In the genomic region with DNA sequence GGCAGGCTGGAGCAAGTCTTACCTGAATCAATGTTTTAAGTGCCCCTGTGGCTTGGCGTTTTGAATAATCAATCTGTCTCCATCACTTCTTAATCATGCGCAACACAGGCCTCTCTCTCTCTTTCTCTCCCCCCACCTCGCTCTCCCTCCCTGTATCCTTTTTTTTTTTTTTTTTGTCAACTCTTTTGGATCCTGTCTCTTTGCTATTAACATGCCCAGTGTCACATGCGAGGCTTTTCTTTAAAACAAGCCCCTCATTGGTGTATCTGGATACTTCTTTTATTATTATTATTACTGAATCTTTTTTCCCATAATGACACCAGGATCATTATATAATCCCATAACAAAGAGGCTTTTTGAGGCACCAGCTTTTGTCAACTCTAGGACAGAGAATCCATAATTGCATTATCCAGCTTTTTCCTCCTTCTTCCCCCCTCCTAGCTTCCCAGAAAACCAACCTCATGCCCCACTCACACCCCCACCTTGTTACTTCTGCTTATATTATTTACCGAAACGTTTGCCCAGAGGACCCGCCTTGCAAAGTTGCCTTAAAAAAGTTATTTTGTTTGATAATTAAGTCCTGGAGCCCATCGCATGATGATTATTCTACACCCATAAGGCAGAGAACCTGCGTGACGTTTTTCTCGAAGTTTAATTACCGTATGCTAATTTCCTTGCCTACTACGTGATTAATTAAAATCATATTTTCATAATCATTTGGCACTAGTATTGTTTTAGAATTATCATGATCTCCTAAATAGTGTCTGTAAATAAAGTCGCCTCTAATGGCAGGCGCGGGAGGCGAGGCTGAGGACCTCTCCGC, we compare ENCODE assay signal across 17 cellular contexts.
DNase-seq lines count a peak whose midpoint lies in the region; ATAC-seq and TF ChIP-seq lines count a peak whose summit lies in the region.
"Had no signal": no experiment of that assay in that cellular context is flagged by ENCODE, and none has a peak within 500 bp of the region (broad histone marks: within the 10 kb centered on the region; RNA-seq: fewer than 3 reads in every experiment).

No MANE protein-coding gene starts in this region.

- DNase-seq in activated CD4-positive, alpha-beta T cell treated with anti-CD3 and anti-CD28 coated beads, Interleukin-2, amount 10 ng/mL, durations not matched to agents 7 days and 5 days: no peak
- no peak for DNase-seq in activated CD4-positive, alpha-beta T cell treated with anti-CD3 and anti-CD28 coated beads for 4 hours
- DNase-seq in foreskin fibroblast: no peak
- no peak for DNase-seq in smooth muscle cell (lab: John Stamatoyannopoulos, UW; ENCODE audit: unreplicated experiment)
- no peak for DNase-seq in gastrocnemius medialis
- DNase-seq in Caco-2: no peak
- DNase-seq in GM19240 (ENCODE audit: insufficient read length, low spot score): no peak
- DNase-seq: activated T-cell treated with anti-CD3 and anti-CD28 coated beads, Interleukin-2, amount 50 U/mL, for 24 hours; brain microvascular endothelial cell; effector memory CD4-positive, alpha-beta T cell; MG63; small intestine had no signal

- H3K9ac ChIP-seq in smooth muscle cell (ENCODE audit: low read depth): no peak overlapping the region

- no peak for ATAC-seq in gastrocnemius medialis
- ATAC-seq: gastroesophageal sphincter, left lobe of liver had no signal

- H3K4me3 Mint-ChIP-seq in activated CD4-positive, alpha-beta T cell treated with anti-CD3 and anti-CD28 coated beads, Interleukin-2, amount 10 ng/mL, durations not matched to agents 7 days and 5 days: no peak overlapping the region
- H3K4me3 Mint-ChIP-seq in IgD-negative memory B cell (peak overlapping the region in 3 of 4 donors; percentile 4 to 84 (median 82)), Caco-2 (ENCODE audit: unreplicated experiment) (no peak overlapping the region)

- H3F3A ChIP-seq in smooth muscle cell (ENCODE audit: low read depth): no peaks in the 10 kb centered on the region

- no peaks in the 10 kb centered on the region for H4K20me1 ChIP-seq in smooth muscle cell (ENCODE audit: low read depth)

- TF ChIP-seq CTCF in foreskin fibroblast (IDR thresholded peaks at IDR 0.05; ENCODE audit: low read depth, low read length) (no peak), smooth muscle cell (IDR thresholded peaks at IDR 0.05; ENCODE audit: borderline replicate concordance, insufficient read depth, poor library complexity, severe bottlenecking) (no peak), gastrocnemius medialis (IDR thresholded peaks at IDR 0.05 in 4 of 5, conservative IDR thresholded peaks at IDR 0.05 in 1 of 5) (no peak), Caco-2 (IDR thresholded peaks at IDR 0.05; ENCODE audit: insufficient read depth in 1 of 2, low read depth in 1 of 2, low read length in 1 of 2, severe bottlenecking in 1 of 2, unreplicated experiment in 1 of 2) (no peak)

- no peak for TF ChIP-seq POLR2A in gastrocnemius medialis (IDR thresholded peaks at IDR 0.05)

- H3K36me3 ChIP-seq in smooth muscle cell (ENCODE audit: low read depth) (no peaks in the 10 kb centered on the region), gastrocnemius medialis (no peaks in the 10 kb centered on the region), Caco-2 (ENCODE audit: control insufficient read depth, insufficient read depth, low read length) (no peaks in the 10 kb centered on the region)
- H3K36me3 ChIP-seq: brain microvascular endothelial cell, gastroesophageal sphincter, MG63, neutrophil, suprapubic skin had no signal

- peaks cover 5% of the 10 kb centered on the region for H3K36me3 Mint-ChIP-seq in activated CD4-positive, alpha-beta T cell treated with anti-CD3 and anti-CD28 coated beads, Interleukin-2, amount 10 ng/mL, durations not matched to agents 7 days and 5 days (ENCODE audit: low read depth)
- H3K36me3 Mint-ChIP-seq in IgD-negative memory B cell: peaks cover 5% of the 10 kb centered on the region
- H3K36me3 Mint-ChIP-seq in Caco-2 (ENCODE audit: insufficient read depth, unreplicated experiment): no peaks in the 10 kb centered on the region

- peaks cover 32% of the 10 kb centered on the region for H3K4me1 ChIP-seq in smooth muscle cell (ENCODE audit: low read depth)
- H3K4me1 ChIP-seq in gastrocnemius medialis: peaks cover 5 to 20% of the 10 kb centered on the region in 2 donors
- H3K4me1 ChIP-seq in Caco-2: peaks cover 5% of the 10 kb centered on the region; the same call in 1 of the 2 replicates

- H3K4me2 ChIP-seq in smooth muscle cell: peak overlapping the region; percentile 89

- H3K27ac Mint-ChIP-seq in activated CD4-positive, alpha-beta T cell treated with anti-CD3 and anti-CD28 coated beads, Interleukin-2, amount 10 ng/mL, durations not matched to agents 7 days and 5 days: peak overlapping the region; percentile 19
- H3K27ac Mint-ChIP-seq in IgD-negative memory B cell (no peak overlapping the region), Caco-2 (ENCODE audit: unreplicated experiment) (no peak overlapping the region)
- H3K27ac Mint-ChIP-seq: activated T-cell treated with anti-CD3 and anti-CD28 coated beads, Interleukin-2, amount 50 U/mL, for 24 hours had no signal

- CTCF ChIA-PET in activated CD4-positive, alpha-beta T cell treated with anti-CD3 and anti-CD28 coated beads, Interleukin-2, amount 10 ng/mL, durations not matched to agents 7 days and 5 days (lab: Charles Lee): interaction anchor here (0.5 kb wide), 1 partner anchor 246 kb away, joined by 3 read pairs; no protein-coding TSS in a partner anchor
- CTCF ChIA-PET in Caco-2 (lab: Charles Lee): interaction anchor here (0.5 kb wide), 1 partner anchor 269 kb away, joined by 3 read pairs; no protein-coding TSS in a partner anchor

- no peak overlapping the region for H3K27ac ChIP-seq in smooth muscle cell (ENCODE audit: low read depth)
- H3K27ac ChIP-seq in gastrocnemius medialis: no peak overlapping the region
- H3K27ac ChIP-seq: brain microvascular endothelial cell, neutrophil, suprapubic skin had no signal

- BruUV-seq in Caco-2 (replicated peaks; lab: Mats Ljungman, UMichigan): no TSS peak

- no peaks in the 10 kb centered on the region for H3K9me3 Mint-ChIP-seq in activated CD4-positive, alpha-beta T cell treated with anti-CD3 and anti-CD28 coated beads, Interleukin-2, amount 10 ng/mL, durations not matched to agents 7 days and 5 days
- H3K9me3 Mint-ChIP-seq in IgD-negative memory B cell (peaks cover 0 to 8% (median 0%) of the 10 kb centered on the region in 3 donors), Caco-2 (ENCODE audit: unreplicated experiment) (no peaks in the 10 kb centered on the region)
- H3K9me3 Mint-ChIP-seq: activated T-cell treated with anti-CD3 and anti-CD28 coated beads, Interleukin-2, amount 50 U/mL, for 24 hours had no signal

- H3K9me3 ChIP-seq in smooth muscle cell (replicated peaks; ENCODE audit: low read depth) (no peaks in the 10 kb centered on the region), gastrocnemius medialis (no peaks in the 10 kb centered on the region), Caco-2 (no peaks in the 10 kb centered on the region)
- H3K9me3 ChIP-seq: gastroesophageal sphincter, MG63, neutrophil, suprapubic skin had no signal

- intact Hi-C loops in gastrocnemius medialis (cut with DNase I; ENCODE audit: low total_unique reads): loop anchor here (5.0 kb wide), 1 partner anchor 428 kb away; no protein-coding TSS in a partner anchor
- intact Hi-C loops in Caco-2 (cut with micrococcal nuclease; ENCODE audit: unreplicated experiment): no loop called here

- WGBS in smooth muscle cell (ENCODE audit: low lambda C conversion rate): 13% methylated on average over 18 of the region's 18 CpGs

- H3K27me3 Mint-ChIP-seq in activated CD4-positive, alpha-beta T cell treated with anti-CD3 and anti-CD28 coated beads, Interleukin-2, amount 10 ng/mL, durations not matched to agents 7 days and 5 days: peaks cover 64% of the 10 kb centered on the region
- peaks cover 53% of the 10 kb centered on the region for H3K27me3 Mint-ChIP-seq in IgD-negative memory B cell
- H3K27me3 Mint-ChIP-seq in Caco-2 (ENCODE audit: insufficient read depth, unreplicated experiment): peaks cover 32% of the 10 kb centered on the region

- H3K4me1 Mint-ChIP-seq in activated CD4-positive, alpha-beta T cell treated with anti-CD3 and anti-CD28 coated beads, Interleukin-2, amount 10 ng/mL, durations not matched to agents 7 days and 5 days: peaks cover 25% of the 10 kb centered on the region
- H3K4me1 Mint-ChIP-seq in IgD-negative memory B cell (peaks cover 11 to 22% (median 18%) of the 10 kb centered on the region in 3 donors), Caco-2 (ENCODE audit: low read depth, unreplicated experiment) (peaks cover 11% of the 10 kb centered on the region)

- POLR2A ChIA-PET in activated CD4-positive, alpha-beta T cell treated with anti-CD3 and anti-CD28 coated beads, Interleukin-2, amount 10 ng/mL, durations not matched to agents 7 days and 5 days (lab: Charles Lee): no interaction called here
- POLR2A ChIA-PET in Caco-2 (lab: Charles Lee): no interaction called here

- in situ Hi-C loops in gastrocnemius medialis (cut with MboI; ENCODE audit: low sequenced_read_pairs in 4 of 4): no loop called here

- H3K4me3 ChIP-seq in foreskin fibroblast (ENCODE audit: low read depth in 1 of 2, low read length in 2 of 2) (peak overlapping the region; percentile 61 to 68), smooth muscle cell (peak overlapping the region; percentile 56), gastrocnemius medialis (no peak overlapping the region), Caco-2 (ENCODE audit: low read depth, low read length) (no peak overlapping the region)
- H3K4me3 ChIP-seq: MG63 had no signal

- no peaks in the 10 kb centered on the region for H3K79me2 ChIP-seq in smooth muscle cell (ENCODE audit: low read depth)

- H3K27me3 ChIP-seq in smooth muscle cell (ENCODE audit: low read depth) (peaks cover 85% of the 10 kb centered on the region), gastrocnemius medialis (peaks cover 49 to 63% (median 59%) of the 10 kb centered on the region in 3 donors), Caco-2 (replicated peaks; ENCODE audit: control insufficient read depth, insufficient read depth, low read length) (no peaks in the 10 kb centered on the region)

- H2AFZ ChIP-seq in smooth muscle cell (ENCODE audit: low read depth): no peak overlapping the region

Comparison
In these comparisons a context has a peak if more than half of its experiments do, and no peak if none do; other contexts are left out.
1. H3K4me3 Mint-ChIP-seq: peak in IgD-negative memory B cell (3 of 4); none in activated CD4-positive, alpha-beta T cell treated with anti-CD3 and anti-CD28 coated beads, Interleukin-2, amount 10 ng/mL, durations not matched to agents 7 days and 5 days (single experiment) and Caco-2 (single experiment).
2. H3K4me3 ChIP-seq: peak in foreskin fibroblast (2 of 2) and smooth muscle cell (single experiment); none in gastrocnemius medialis (0 of 4) and Caco-2 (single experiment).